9 cellular contexts compared by ENCODE assay signal in the genomic region with DNA sequence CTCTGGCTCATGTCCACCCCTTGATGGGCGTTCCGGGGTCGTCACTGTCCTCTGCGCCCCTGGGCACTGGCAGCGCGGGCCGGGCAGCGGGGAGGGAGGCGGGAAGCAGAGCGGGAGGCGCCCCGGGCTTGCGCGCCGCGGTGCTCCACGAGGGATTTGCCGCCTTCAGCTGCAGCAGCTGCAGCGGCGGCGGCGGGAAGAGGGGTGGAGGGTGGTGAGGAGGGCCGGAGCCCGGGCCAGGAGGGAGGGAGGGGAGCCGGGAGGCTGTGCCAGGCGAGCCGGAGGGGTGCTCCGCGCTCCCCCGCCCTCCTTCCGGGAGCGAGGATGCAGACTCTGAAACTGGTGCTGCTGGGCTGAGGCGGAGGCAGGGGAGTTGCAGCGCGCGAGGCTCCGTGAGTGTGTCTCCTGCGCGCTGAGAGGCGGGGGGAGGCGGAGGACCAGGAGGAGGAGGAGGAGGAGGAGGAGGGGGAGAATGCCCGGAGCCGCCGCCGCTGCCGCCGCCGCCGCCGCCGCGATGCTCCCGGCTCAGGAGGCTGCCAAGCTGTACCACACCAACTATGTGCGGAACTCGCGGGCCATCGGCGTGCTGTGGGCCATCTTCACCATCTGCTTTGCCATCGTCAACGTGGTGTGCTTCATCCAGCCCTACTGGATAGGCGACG. TPM values are rescaled to one million over a fixed set of nuclear protein-coding genes. Genes with fewer than 3 reads are reported as not detected.
DNase-seq lines count a peak whose midpoint lies in the region; ATAC-seq, FAIRE-seq and TF ChIP-seq lines count a peak whose summit lies in the region.
"Had no signal": no experiment of that assay in that cellular context is flagged by ENCODE, and none has a peak within 500 bp of the region (broad histone marks: within the 10 kb centered on the region; RNA-seq: fewer than 3 reads in every experiment).

LHFPL3 (plus strand) TSS at position 296 of the 662 bp plus-strand sequence.

- CTCF ChIA-PET in IMR-90 (lab: Yijun Ruan, JAX): interaction anchor here (0.7 kb wide), 1 partner anchor 55 kb away, joined by 3 read pairs; no protein-coding TSS in a partner anchor

- BruUV-seq in IMR-90 (replicated peaks; lab: Mats Ljungman, UMichigan): no TSS peak

- no peaks in the 10 kb centered on the region for H3K36me3 Mint-ChIP-seq in astrocyte (ENCODE audit: low read depth, unreplicated experiment)
- H3K36me3 Mint-ChIP-seq in effector memory CD8-positive, alpha-beta T cell (ENCODE audit: insufficient read depth): peaks cover 2% of the 10 kb centered on the region

- WGBS in IMR-90 (ENCODE audit: extremely low coverage in 2 of 2, insufficient read length in 1 of 2), 2 experiments: 3% methylated on average over 29 of the region's 62 CpGs; no CpG with 5 or more reads in 1 of the 2 experiments
- 0 to 2% (median 1%) methylated on average over 8 to 62 of the region's 62 CpGs for WGBS in adrenal gland, 4 donors

- peak within 1 kb of the TSS; percentile 71; the same call in 1 of the 2 replicates for H3K4me2 ChIP-seq in IMR-90 (ENCODE audit: low read depth, low read length)
- peak within 1 kb of the TSS; percentile 86 for H3K4me2 ChIP-seq in astrocyte (ENCODE audit: low read length)

- H2AK5ac ChIP-seq in IMR-90 (ENCODE audit: low read depth, low read length): no peak within 1 kb of the TSS

- intact Hi-C loops in IMR-90 (cut with micrococcal nuclease) (no loop called here), mucosa of descending colon (cut with DNase I, micrococcal nuclease) (no loop called here), adrenal gland (cut with DNase I) (no loop called here)

- no peaks in the 10 kb centered on the region for H3K36me3 ChIP-seq in IMR-90 (ENCODE audit: control insufficient read depth, insufficient read depth, low read length)
- no peaks in the 10 kb centered on the region for H3K36me3 ChIP-seq in astrocyte (ENCODE audit: insufficient read depth, low read length)
- no peaks in the 10 kb centered on the region for H3K36me3 ChIP-seq in mucosa of descending colon (ENCODE audit: low read depth)
- H3K36me3 ChIP-seq in adrenal gland (replicated peaks in 1 of 2): no peaks in the 10 kb centered on the region

- H2BK15ac ChIP-seq in IMR-90 (ENCODE audit: low read depth, low read length): no peak within 1 kb of the TSS

- no peak within 1 kb of the TSS for H3K27ac ChIP-seq in IMR-90 (ENCODE audit: insufficient read depth, low read length)
- H3K27ac ChIP-seq in astrocyte (ENCODE audit: low read depth, low read length): no peak within 1 kb of the TSS
- no peak within 1 kb of the TSS for H3K27ac ChIP-seq in adrenal gland

- no peaks in the 10 kb centered on the region for H3K9me3 Mint-ChIP-seq in astrocyte (ENCODE audit: unreplicated experiment)
- no peaks in the 10 kb centered on the region for H3K9me3 Mint-ChIP-seq in effector memory CD8-positive, alpha-beta T cell

- H3K9me1 ChIP-seq in IMR-90 (ENCODE audit: insufficient read depth, low read length): no peaks in the 10 kb centered on the region

- FAIRE-seq in astrocyte (lab: Jason Lieb, UNC): no peak
- FAIRE-seq in GM12892 (lab: Jason Lieb, UNC): no peak

- H4K5ac ChIP-seq in IMR-90 (ENCODE audit: low read depth, low read length): no peak within 1 kb of the TSS

- dilution Hi-C loops in IMR-90 (cut with HindIII; ENCODE audit: low sequenced_read_pairs, unreplicated experiment): no loop called here

- H3K9ac ChIP-seq in IMR-90 (ENCODE audit: low read depth, low read length) (no peak within 1 kb of the TSS), astrocyte (ENCODE audit: low read length) (no peak within 1 kb of the TSS)

- peaks cover 59% of the 10 kb centered on the region for H3K27me3 Mint-ChIP-seq in astrocyte (ENCODE audit: low read depth, unreplicated experiment)
- H3K27me3 Mint-ChIP-seq in effector memory CD8-positive, alpha-beta T cell: peaks cover 46 to 61% of the 10 kb centered on the region in 2 donors

- TF ChIP-seq POLR2A in IMR-90 (IDR thresholded peaks at IDR 0.05; ENCODE audit: low read depth, low read length) (no peak), GM12892 (IDR thresholded peaks at IDR 0.05; ENCODE audit: low read depth, low read length) (no peak), adrenal gland (IDR thresholded peaks at IDR 0.05) (no peak)

- in situ Hi-C loops in IMR-90 (cut with MboI; ENCODE audit: low sequenced_read_pairs): no loop called here

- H3K79me1 ChIP-seq in IMR-90 (ENCODE audit: low read depth in 1 of 2, low read length in 2 of 2): no peaks in the 10 kb centered on the region

- H2AFZ ChIP-seq in IMR-90 (replicated peaks; ENCODE audit: low read length, poor library complexity): peak within 1 kb of the TSS; percentile 19
- peak within 1 kb of the TSS; percentile 77 for H2AFZ ChIP-seq in astrocyte (ENCODE audit: low read depth, low read length)

- H3K4me1 ChIP-seq in IMR-90 (ENCODE audit: control insufficient read depth, insufficient read depth, low read length): peaks cover 2% of the 10 kb centered on the region; the same call in 1 of the 2 replicates
- H3K4me1 ChIP-seq in astrocyte (ENCODE audit: insufficient read depth, low read length): peaks cover 7% of the 10 kb centered on the region
- peaks cover 6% of the 10 kb centered on the region for H3K4me1 ChIP-seq in mucosa of descending colon (ENCODE audit: low read depth)
- H3K4me1 ChIP-seq in adrenal gland (replicated peaks in 1 of 2): no peaks in the 10 kb centered on the region

- no peaks in the 10 kb centered on the region for H3K79me2 ChIP-seq in astrocyte (ENCODE audit: insufficient read depth, low read length)

- no peak for TF ChIP-seq RAD21 in IMR-90 (IDR thresholded peaks at IDR 0.05; ENCODE audit: low read length)

- H3K56ac ChIP-seq in IMR-90 (ENCODE audit: extremely low read depth, insufficient read depth, low read length): no peak within 1 kb of the TSS

- DNase-seq in AG09309 (ENCODE audit: low read depth) (no peak), IMR-90 (no peak), astrocyte (ENCODE audit: low read depth) (no peak), mucosa of descending colon (peak in 1 of 3 donors; percentile 40), GM12892 (ENCODE audit: insufficient read length) (no peak), adrenal gland (no peak)
- no peak for DNase-seq in effector memory CD8-positive, alpha-beta T cell

- TF ChIP-seq CTCF in AG09309 (IDR thresholded peaks at IDR 0.05; ENCODE audit: control insufficient read depth, insufficient read depth, low read depth, low read length, missing control alignments) (no peak), IMR-90 (conservative IDR thresholded peaks at IDR 0.05; ENCODE audit: low read depth, low read length) (no peak), astrocyte (IDR thresholded peaks at IDR 0.05; ENCODE audit: insufficient read depth, low read depth, low read length) (no peak), mucosa of descending colon (IDR thresholded peaks at IDR 0.05) (no peak), adrenal gland (IDR thresholded peaks at IDR 0.05) (no peak)

- peak within 1 kb of the TSS; percentile 62 for H3K4me3 Mint-ChIP-seq in astrocyte (ENCODE audit: unreplicated experiment)
- H3K4me3 Mint-ChIP-seq in effector memory CD8-positive, alpha-beta T cell: no peak within 1 kb of the TSS

- no peak within 1 kb of the TSS for H3K14ac ChIP-seq in IMR-90 (replicated peaks; ENCODE audit: low read depth, low read length)

- POLR2A ChIA-PET in IMR-90 (lab: Charles Lee; ENCODE audit: unreplicated experiment): no interaction called here

- no peaks in the 10 kb centered on the region for H4K20me1 ChIP-seq in IMR-90 (ENCODE audit: insufficient read depth, low read length)
- H4K20me1 ChIP-seq in astrocyte (ENCODE audit: insufficient read depth, low read length): no peaks in the 10 kb centered on the region

- H2AK9ac ChIP-seq in IMR-90 (replicated peaks; ENCODE audit: low read depth, low read length, poor library complexity): peak within 1 kb of the TSS; percentile 39

- H2BK120ac ChIP-seq in IMR-90 (ENCODE audit: low read depth, low read length): no peak within 1 kb of the TSS

- H3K4me3 ChIP-seq in AG09309 (ENCODE audit: control insufficient read depth, low read depth, low read length) (peak within 1 kb of the TSS; percentile 13; the same call in 1 of the 2 replicates), IMR-90 (ENCODE audit: insufficient read depth, low read depth, low read length) (peak within 1 kb of the TSS; percentile 24; the same call in 1 of the 2 replicates), astrocyte (ENCODE audit: insufficient read depth, low read depth, low read length) (peak within 1 kb of the TSS; percentile 56), mucosa of descending colon (no peak within 1 kb of the TSS), adrenal gland (no peak within 1 kb of the TSS)

- ATAC-seq in IMR-90 (ENCODE audit: low read depth) (peak; percentile 65), mucosa of descending colon (peak; percentile 38), HG03571 (IDR thresholded peaks at IDR 0.05; ENCODE audit: unreplicated experiment) (no peak)
- ATAC-seq in effector memory CD8-positive, alpha-beta T cell (replicated peaks): no peak

- no peak within 1 kb of the TSS for H3K4ac ChIP-seq in IMR-90 (ENCODE audit: low read depth, low read length)

- no peak within 1 kb of the TSS for H2BK5ac ChIP-seq in IMR-90 (ENCODE audit: low read depth, low read length, poor library complexity, severe bottlenecking)

- H3K4me1 Mint-ChIP-seq in astrocyte (ENCODE audit: low read depth, unreplicated experiment): no peaks in the 10 kb centered on the region
- H3K4me1 Mint-ChIP-seq in effector memory CD8-positive, alpha-beta T cell (ENCODE audit: low read depth in 2 of 2): peaks cover 5 to 6% of the 10 kb centered on the region in 2 donors

- H3K27ac Mint-ChIP-seq in astrocyte (ENCODE audit: unreplicated experiment): no peak within 1 kb of the TSS
- no peak within 1 kb of the TSS for H3K27ac Mint-ChIP-seq in effector memory CD8-positive, alpha-beta T cell

- H3K9me3 ChIP-seq in IMR-90 (ENCODE audit: control insufficient read depth, insufficient read depth, low read length) (no peaks in the 10 kb centered on the region), astrocyte (ENCODE audit: insufficient read depth, low read depth, low read length) (no peaks in the 10 kb centered on the region), mucosa of descending colon (no peaks in the 10 kb centered on the region), adrenal gland (replicated peaks in 1 of 3) (no peaks in the 10 kb centered on the region)

- H3K23ac ChIP-seq in IMR-90 (ENCODE audit: low read depth, low read length): no peak within 1 kb of the TSS

- H4K8ac ChIP-seq in IMR-90 (ENCODE audit: low read depth in 2 of 2, low read length in 2 of 2): no peak within 1 kb of the TSS

- H3K27me3 ChIP-seq in IMR-90 (ENCODE audit: control insufficient read depth, insufficient read depth, low read length) (peaks cover 31% of the 10 kb centered on the region), astrocyte (ENCODE audit: insufficient read depth, low read length) (peaks cover 36% of the 10 kb centered on the region), adrenal gland (peaks cover 40% of the 10 kb centered on the region)

- no peak within 1 kb of the TSS for H4K91ac ChIP-seq in IMR-90 (ENCODE audit: insufficient read depth, low read depth, low read length)

- no peak within 1 kb of the TSS for H3K18ac ChIP-seq in IMR-90 (ENCODE audit: low read depth, low read length)

- no peak within 1 kb of the TSS for H2BK20ac ChIP-seq in IMR-90 (ENCODE audit: low read depth, low read length)

RNA-seq across cellular contexts. Expression of gene LHFPL3, which starts in this region (rescaled TPM):
- total RNA-seq in IMR-90 (2012; rRNA removed) (not detected in 2 replicates), astrocyte (not detected in 2 replicates), mucosa of descending colon (under 1 TPM; 0.26 to 0.57 (median 0.31) TPM), adrenal gland (under 1 TPM in 1 of 8 donors, not detected in 7; 0.14 TPM)
- polyA plus RNA-seq in IMR-90 (2012; rRNA removed) (not detected in 2 replicates), adrenal gland (not detected)
- polyA plus RNA-seq in IMR-90 (2012; cell fraction: cytosol; rRNA removed): not detected in 2 replicates
- not detected in 2 replicates for polyA plus RNA-seq in IMR-90 (2012; cell fraction: nucleus; rRNA removed; ENCODE audit: low replicate concordance)
- not detected for polyA plus RNA-seq in GM12892 (2012; ENCODE audit: missing spikeins)
- total RNA-seq: M059J had no signal

Comparison
In these comparisons a context has a peak if more than half of its experiments do, and no peak if none do; other contexts are left out.
1. Peak in ATAC-seq, H3K4me3 ChIP-seq and H3K4me2 ChIP-seq in IMR-90; RNA of the gene not detected or under 1 TPM.
2. Peak in ATAC-seq in mucosa of descending colon; RNA of the gene not detected or under 1 TPM.
3. H3K4me3 ChIP-seq: peak in AG09309 (single experiment) and astrocyte (single experiment); none in mucosa of descending colon (single experiment) and adrenal gland (0 of 4).